In the genomic region with DNA sequence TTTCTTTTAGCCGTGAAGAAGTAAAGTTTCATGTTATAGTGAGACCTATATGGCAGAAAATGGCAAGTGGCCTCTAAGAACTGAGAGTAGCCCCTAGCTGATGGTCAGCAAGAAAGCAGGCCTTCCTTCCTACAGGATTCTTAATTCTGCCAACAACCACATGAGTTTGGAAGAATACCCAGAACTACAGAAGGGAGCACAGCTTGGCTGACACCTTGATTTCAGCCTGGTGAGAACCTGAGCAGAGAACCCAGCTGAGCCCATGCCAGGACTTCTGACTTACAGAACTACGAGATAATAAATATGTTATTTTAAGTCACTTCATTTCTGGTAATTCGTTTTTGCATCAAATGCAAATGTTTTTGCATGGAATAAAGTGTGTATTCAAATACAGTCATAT, we compare ENCODE assay signal across 18 cellular contexts. TPM values are rescaled to one million over a fixed set of nuclear protein-coding genes. Genes with fewer than 3 reads are reported as not detected.
A peak's percentile ranks its signal among the peaks of the same experiment; 100 is the strongest.
DNase-seq lines count a peak whose midpoint lies in the region; ATAC-seq and TF ChIP-seq lines count a peak whose summit lies in the region.
"Had no signal": no experiment of that assay in that cellular context is flagged by ENCODE, and none has a peak within 500 bp of the region (broad histone marks: within the 10 kb centered on the region; RNA-seq: fewer than 3 reads in every experiment).

No MANE protein-coding gene starts in this region.

- H3K4me2 ChIP-seq in OCI-LY3 (ENCODE audit: low read length), result peak overlapping the region; percentile 1; the same call in 1 of the 2 replicates

- H3K4me3 ChIP-seq in OCI-LY3 (ENCODE audit: low read length) (no peak overlapping the region), suprapubic skin (no peak overlapping the region)

- H3K4me3 Mint-ChIP-seq in natural killer cell treated with Interleukin-12 subunit alpha and Interleukin-12 subunit beta and Interleukin-15 and Interleukin-18, amount 100 ng/mL, for 72 hours, result no peak overlapping the region
- H3K4me3 Mint-ChIP-seq: CD8-positive, alpha-beta memory T cell had no signal

- H4K20me1 ChIP-seq in OCI-LY3 (ENCODE audit: insufficient read depth, low read length), result no peaks in the 10 kb centered on the region

- WGBS in suprapubic skin, result 66% methylated on average over 3 of the region's 3 CpGs

- H3K27me3 Mint-ChIP-seq in natural killer cell treated with Interleukin-12 subunit alpha and Interleukin-12 subunit beta and Interleukin-15 and Interleukin-18, amount 100 ng/mL, for 72 hours, result peaks cover 0 to 6% of the 10 kb centered on the region in 2 donors
- H3K27me3 Mint-ChIP-seq: CD4-positive, CD25-positive, alpha-beta regulatory T cell; CD8-positive, alpha-beta memory T cell had no signal

- H3K27ac ChIP-seq in OCI-LY3 (ENCODE audit: low read length), result no peak overlapping the region
- H3K27ac ChIP-seq in suprapubic skin, result no peak overlapping the region

- peak; percentile 35 to 41 for DNase-seq in NCI-H526 (lab: John Stamatoyannopoulos, UW)
- DNase-seq in cerebellum (ENCODE audit: low spot score), result peak; percentile 72
- DNase-seq in suprapubic skin (ENCODE audit: low spot score in 2 of 2), result no peak
- DNase-seq in stimulated activated CD4-positive, alpha-beta T cell treated with anti-CD3 and anti-CD28 coated beads, Interleukin-2, amount 100 ng/mL, for 48 hours, result no peak
- DNase-seq in natural killer cell treated with Interleukin-12 subunit alpha and Interleukin-12 subunit beta and Interleukin-15 and Interleukin-18, amount 100 ng/mL, for 72 hours (ENCODE audit: low spot score), result no peak
- DNase-seq: ACHN; BE2C; CD4-positive, CD25-positive, alpha-beta regulatory T cell; CD8-positive, alpha-beta memory T cell; COR-L47; DMS 273 treated with DMSO at 0.1 percent for 48 hours; DMS53; DND-41; EL; GOT3; H7; IMR-90 had no signal

- H3K27ac Mint-ChIP-seq in natural killer cell treated with Interleukin-12 subunit alpha and Interleukin-12 subunit beta and Interleukin-15 and Interleukin-18, amount 100 ng/mL, for 72 hours, result no peak overlapping the region

- TF ChIP-seq POLR2A in suprapubic skin (IDR thresholded peaks at IDR 0.05), result no peak

- no peak for ATAC-seq in natural killer cell treated with Interleukin-12 subunit alpha and Interleukin-12 subunit beta and Interleukin-15 and Interleukin-18, amount 100 ng/mL, for 72 hours

- H3K9ac ChIP-seq in OCI-LY3 (ENCODE audit: low read length), result no peak overlapping the region

- H3K27me3 ChIP-seq in OCI-LY3 (ENCODE audit: low read depth, low read length) (no peaks in the 10 kb centered on the region), suprapubic skin (no peaks in the 10 kb centered on the region)
- H3K27me3 ChIP-seq: BE2C had no signal

- peaks cover 4 to 6% of the 10 kb centered on the region in 2 donors for H3K4me1 Mint-ChIP-seq in natural killer cell treated with Interleukin-12 subunit alpha and Interleukin-12 subunit beta and Interleukin-15 and Interleukin-18, amount 100 ng/mL, for 72 hours (ENCODE audit: low read depth in 2 of 2)

- H3K9me3 ChIP-seq in OCI-LY3 (ENCODE audit: insufficient read depth, low read length), result no peaks in the 10 kb centered on the region
- no peaks in the 10 kb centered on the region for H3K9me3 ChIP-seq in suprapubic skin
- H3K9me3 ChIP-seq: BE2C had no signal

- H3K36me3 ChIP-seq in OCI-LY3 (replicated peaks; ENCODE audit: low read depth, low read length), result no peaks in the 10 kb centered on the region
- H3K36me3 ChIP-seq in suprapubic skin, result no peaks in the 10 kb centered on the region
- H3K36me3 ChIP-seq: BE2C had no signal

- H3K79me2 ChIP-seq in OCI-LY3 (ENCODE audit: low read length), result peaks cover 2% of the 10 kb centered on the region

- no peak for TF ChIP-seq EP300 in suprapubic skin (IDR thresholded peaks at IDR 0.05)

- H3K4me1 ChIP-seq in OCI-LY3 (ENCODE audit: low read length) (peaks cover 37% of the 10 kb centered on the region), suprapubic skin (peaks cover 6% of the 10 kb centered on the region)
- H3K4me1 ChIP-seq: BE2C had no signal

- H2AFZ ChIP-seq in OCI-LY3 (ENCODE audit: low read depth, low read length), result no peak overlapping the region

- no peak for TF ChIP-seq CTCF in OCI-LY3 (IDR thresholded peaks at IDR 0.05; ENCODE audit: low read depth, low read length)
- TF ChIP-seq CTCF in suprapubic skin (IDR thresholded peaks at IDR 0.05), result no peak

- no peaks in the 10 kb centered on the region for H3K36me3 Mint-ChIP-seq in natural killer cell treated with Interleukin-12 subunit alpha and Interleukin-12 subunit beta and Interleukin-15 and Interleukin-18, amount 100 ng/mL, for 72 hours
- H3K36me3 Mint-ChIP-seq: CD4-positive, CD25-positive, alpha-beta regulatory T cell had no signal

- H3K9me3 Mint-ChIP-seq in natural killer cell treated with Interleukin-12 subunit alpha and Interleukin-12 subunit beta and Interleukin-15 and Interleukin-18, amount 100 ng/mL, for 72 hours, result no peaks in the 10 kb centered on the region
- H3K9me3 Mint-ChIP-seq: CD8-positive, alpha-beta memory T cell had no signal

RNA-seq across cellular contexts. Expression of gene FBXL17, which starts 5.9 kb away (rescaled TPM):
- total RNA-seq in cerebellum (39.9 TPM), suprapubic skin (10 to 100 TPM; 14.9 to 62.5 (median 20.6) TPM)
- 10 to 100 TPM; 11.5 to 14.1 TPM for total RNA-seq in natural killer cell treated with Interleukin-12 subunit alpha and Interleukin-12 subunit beta and Interleukin-15 and Interleukin-18, amount 100 ng/mL, for 72 hours

Comparison
In these comparisons a context has a peak if more than half of its experiments do, and no peak if none do; other contexts are left out.
1. DNase-seq: peak in NCI-H526 (2 of 2) and cerebellum (single experiment); none in suprapubic skin (0 of 2), stimulated activated CD4-positive, alpha-beta T cell treated with anti-CD3 and anti-CD28 coated beads, Interleukin-2, amount 100 ng/mL, for 48 hours (0 of 2) and natural killer cell treated with Interleukin-12 subunit alpha and Interleukin-12 subunit beta and Interleukin-15 and Interleukin-18, amount 100 ng/mL, for 72 hours (single experiment).